In the genomic region with DNA sequence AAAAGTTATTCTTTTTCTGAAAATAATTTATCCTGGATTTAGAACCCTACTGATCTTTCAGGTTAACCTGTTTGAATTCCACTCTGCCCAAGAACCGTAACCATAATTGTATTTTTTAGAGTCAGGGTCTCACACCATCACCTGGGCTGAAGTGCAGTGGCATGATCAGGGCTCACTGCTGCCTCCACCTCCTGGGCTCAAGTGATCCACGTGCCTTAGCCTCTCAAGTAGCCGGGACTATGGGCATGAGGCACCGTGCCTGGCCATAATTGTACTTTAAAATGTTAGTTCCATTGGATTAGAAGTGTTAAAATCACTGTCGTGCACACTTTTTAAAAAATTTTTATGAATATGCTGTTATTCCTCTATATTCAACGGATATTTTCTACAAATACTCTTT, we compare ENCODE assay signal across 8 cellular contexts. TPM values are rescaled to one million over a fixed set of nuclear protein-coding genes. Genes with fewer than 3 reads are reported as not detected.
DNase-seq lines count a peak whose midpoint lies in the region; ATAC-seq and TF ChIP-seq lines count a peak whose summit lies in the region.

No MANE protein-coding gene starts in this region.

- H3K9me3 ChIP-seq in right lobe of liver (no peaks in the 10 kb centered on the region), tibial nerve (no peaks in the 10 kb centered on the region)

- intact Hi-C loops in activated naive CD4-positive, alpha-beta T cell treated with anti-CD3 and anti-CD28 coated beads for 36 hours (cut with micrococcal nuclease) = loop anchor here (5.0 kb wide), 3 partner anchors 335 to 445 kb away; a partner anchor contains a TSS
- intact Hi-C loops in activated T-helper 1 cell treated with anti-CD3 and anti-CD28 coated beads, Interleukin-12 subunit alpha, Interleukin-12 subunit beta, Interleukin-2, Interleukin-4 antibody, amounts not matched to agents 30 ng/mL and 10 ng/mL and 1 ng/mL, durations not matched to agents 14 hours and 24 hours and 36 hours (cut with micrococcal nuclease) = loop anchor here (5.0 kb wide), 4 partner anchors 135 to 445 kb away; a partner anchor contains a TSS
- intact Hi-C loops in right lobe of liver (cut with DNase I) (no loop called here), left colon (cut with DNase I, micrococcal nuclease) (no loop called here)

- H3K27ac ChIP-seq in right lobe of liver = peak overlapping the region in 2 of 3 donors; percentile 96 to 98
- H3K27ac ChIP-seq in tibial nerve = peak overlapping the region in 3 of 4 donors; percentile 93 to 99 (median 97)

- H3K4me3 ChIP-seq in right lobe of liver = peak overlapping the region; percentile 60 to 94 (median 69)
- H3K4me3 ChIP-seq in tibial nerve = peak overlapping the region in 2 of 4 donors; percentile 74 to 77

- peaks cover 3% of the 10 kb centered on the region for H3K36me3 Mint-ChIP-seq in activated naive CD4-positive, alpha-beta T cell treated with anti-CD3 and anti-CD28 coated beads for 36 hours (ENCODE audit: low read depth)
- H3K36me3 Mint-ChIP-seq in activated T-helper 1 cell treated with anti-CD3 and anti-CD28 coated beads, Interleukin-12 subunit alpha, Interleukin-12 subunit beta, Interleukin-2, Interleukin-4 antibody, amounts not matched to agents 30 ng/mL and 10 ng/mL and 1 ng/mL, durations not matched to agents 14 hours and 24 hours and 36 hours (ENCODE audit: low read depth) = peaks cover 3% of the 10 kb centered on the region

- no peaks in the 10 kb centered on the region for H3K9me3 Mint-ChIP-seq in activated naive CD4-positive, alpha-beta T cell treated with anti-CD3 and anti-CD28 coated beads for 36 hours
- H3K9me3 Mint-ChIP-seq in activated T-helper 1 cell treated with anti-CD3 and anti-CD28 coated beads, Interleukin-12 subunit alpha, Interleukin-12 subunit beta, Interleukin-2, Interleukin-4 antibody, amounts not matched to agents 30 ng/mL and 10 ng/mL and 1 ng/mL, durations not matched to agents 14 hours and 24 hours and 36 hours = no peaks in the 10 kb centered on the region

- H3K27me3 ChIP-seq in right lobe of liver (no peaks in the 10 kb centered on the region), tibial nerve (no peaks in the 10 kb centered on the region)

- no peak for TF ChIP-seq POLR2A in right lobe of liver (IDR thresholded peaks at IDR 0.05)
- no peak for TF ChIP-seq POLR2A in tibial nerve (IDR thresholded peaks at IDR 0.05)

- no peaks in the 10 kb centered on the region for H3K36me3 ChIP-seq in right lobe of liver
- H3K36me3 ChIP-seq in tibial nerve = no peaks in the 10 kb centered on the region

- no peak for ATAC-seq in right lobe of liver
- no peak for ATAC-seq in left colon
- ATAC-seq in HG03565 (IDR thresholded peaks at IDR 0.05; ENCODE audit: unreplicated experiment) = no peak
- no peak for ATAC-seq in GM19395 (IDR thresholded peaks at IDR 0.05; ENCODE audit: unreplicated experiment)

- 77% methylated on average over 6 of the region's 6 CpGs for WGBS in right lobe of liver (ENCODE audit: insufficient coverage, low coverage, low lambda C conversion rate, missing lambda C conversion rate)
- WGBS in tibial nerve, 2 donors = 76 to 82% methylated on average over 6 of the region's 6 CpGs

- peak overlapping the region; percentile 65 for H3K4me3 Mint-ChIP-seq in activated naive CD4-positive, alpha-beta T cell treated with anti-CD3 and anti-CD28 coated beads for 36 hours
- peak overlapping the region; percentile 82 for H3K4me3 Mint-ChIP-seq in activated T-helper 1 cell treated with anti-CD3 and anti-CD28 coated beads, Interleukin-12 subunit alpha, Interleukin-12 subunit beta, Interleukin-2, Interleukin-4 antibody, amounts not matched to agents 30 ng/mL and 10 ng/mL and 1 ng/mL, durations not matched to agents 14 hours and 24 hours and 36 hours

- peak overlapping the region; percentile 39 for H3K27ac Mint-ChIP-seq in activated naive CD4-positive, alpha-beta T cell treated with anti-CD3 and anti-CD28 coated beads for 36 hours
- H3K27ac Mint-ChIP-seq in activated T-helper 1 cell treated with anti-CD3 and anti-CD28 coated beads, Interleukin-12 subunit alpha, Interleukin-12 subunit beta, Interleukin-2, Interleukin-4 antibody, amounts not matched to agents 30 ng/mL and 10 ng/mL and 1 ng/mL, durations not matched to agents 14 hours and 24 hours and 36 hours = peak overlapping the region; percentile 78

- peaks cover 27% of the 10 kb centered on the region for H3K4me1 Mint-ChIP-seq in activated naive CD4-positive, alpha-beta T cell treated with anti-CD3 and anti-CD28 coated beads for 36 hours (ENCODE audit: low read depth)
- peaks cover 26% of the 10 kb centered on the region for H3K4me1 Mint-ChIP-seq in activated T-helper 1 cell treated with anti-CD3 and anti-CD28 coated beads, Interleukin-12 subunit alpha, Interleukin-12 subunit beta, Interleukin-2, Interleukin-4 antibody, amounts not matched to agents 30 ng/mL and 10 ng/mL and 1 ng/mL, durations not matched to agents 14 hours and 24 hours and 36 hours (ENCODE audit: low read depth)

- TF ChIP-seq EP300 in tibial nerve (IDR thresholded peaks at IDR 0.05) = no peak

- CTCF ChIA-PET in activated naive CD4-positive, alpha-beta T cell treated with anti-CD3 and anti-CD28 coated beads for 36 hours (lab: Charles Lee) = interaction anchor here (0.8 kb wide), 1 partner anchor 20 kb away, joined by 3 read pairs; no protein-coding TSS in a partner anchor

- H3K4me1 ChIP-seq in right lobe of liver (peaks cover 0 to 30% (median 6%) of the 10 kb centered on the region in 4 donors), tibial nerve (peaks cover 0 to 32% (median 18%) of the 10 kb centered on the region in 4 donors)

- TF ChIP-seq CTCF in right lobe of liver (IDR thresholded peaks at IDR 0.05) (no peak), tibial nerve (IDR thresholded peaks at IDR 0.05) (no peak)

- H3K27me3 Mint-ChIP-seq in activated naive CD4-positive, alpha-beta T cell treated with anti-CD3 and anti-CD28 coated beads for 36 hours (ENCODE audit: low read depth) = no peaks in the 10 kb centered on the region
- H3K27me3 Mint-ChIP-seq in activated T-helper 1 cell treated with anti-CD3 and anti-CD28 coated beads, Interleukin-12 subunit alpha, Interleukin-12 subunit beta, Interleukin-2, Interleukin-4 antibody, amounts not matched to agents 30 ng/mL and 10 ng/mL and 1 ng/mL, durations not matched to agents 14 hours and 24 hours and 36 hours (ENCODE audit: insufficient read depth) = peaks cover 4% of the 10 kb centered on the region

- DNase-seq in activated naive CD4-positive, alpha-beta T cell treated with anti-CD3 and anti-CD28 coated beads for 36 hours = no peak
- DNase-seq in activated naive CD4-positive, alpha-beta T cell treated with anti-CD3 and anti-CD28 coated beads, Interleukin-2, amount 50 U/mL, for 16 hours = no peak
- no peak for DNase-seq in activated T-helper 1 cell treated with anti-CD3 and anti-CD28 coated beads, Interleukin-12 subunit alpha, Interleukin-12 subunit beta, Interleukin-2, Interleukin-4 antibody, amounts not matched to agents 30 ng/mL and 10 ng/mL and 1 ng/mL, durations not matched to agents 14 hours and 24 hours and 36 hours (ENCODE audit: low spot score)
- DNase-seq in right lobe of liver (no peak), tibial nerve (ENCODE audit: low spot score in 2 of 2) (no peak), left colon (no peak)

RNA-seq across cellular contexts. Expression of a gene that starts 1.0 kb away (rescaled TPM):
- 10 to 100 TPM in 1 of 2 experiments, 1 to 10 TPM in 1; 9.7 to 10.5 TPM for total RNA-seq in activated naive CD4-positive, alpha-beta T cell treated with anti-CD3 and anti-CD28 coated beads for 36 hours
- total RNA-seq in activated T-helper 1 cell treated with anti-CD3 and anti-CD28 coated beads, Interleukin-12 subunit alpha, Interleukin-12 subunit beta, Interleukin-2, Interleukin-4 antibody, amounts not matched to agents 30 ng/mL and 10 ng/mL and 1 ng/mL, durations not matched to agents 14 hours and 24 hours and 36 hours = 11.8 and 13.4 TPM in 2 replicates
- total RNA-seq in right lobe of liver = 10 to 100 TPM; 16.2 to 29.1 (median 22.3) TPM
- total RNA-seq in tibial nerve = 10 to 100 TPM; 44.4 to 58.6 (median 53.8) TPM
- total RNA-seq in left colon = 10 to 100 TPM; 16.1 to 32.1 TPM

Comparison
In these comparisons a context has a peak if more than half of its experiments do, and no peak if none do; other contexts are left out.
1. intact Hi-C loops: an anchor here in activated naive CD4-positive, alpha-beta T cell treated with anti-CD3 and anti-CD28 coated beads for 36 hours (5.0 kb wide) and activated T-helper 1 cell treated with anti-CD3 and anti-CD28 coated beads, Interleukin-12 subunit alpha, Interleukin-12 subunit beta, Interleukin-2, Interleukin-4 antibody, amounts not matched to agents 30 ng/mL and 10 ng/mL and 1 ng/mL, durations not matched to agents 14 hours and 24 hours and 36 hours (5.0 kb wide); none called in right lobe of liver and left colon.